ENCODE assay signal across 11 cellular contexts in the genomic region with DNA sequence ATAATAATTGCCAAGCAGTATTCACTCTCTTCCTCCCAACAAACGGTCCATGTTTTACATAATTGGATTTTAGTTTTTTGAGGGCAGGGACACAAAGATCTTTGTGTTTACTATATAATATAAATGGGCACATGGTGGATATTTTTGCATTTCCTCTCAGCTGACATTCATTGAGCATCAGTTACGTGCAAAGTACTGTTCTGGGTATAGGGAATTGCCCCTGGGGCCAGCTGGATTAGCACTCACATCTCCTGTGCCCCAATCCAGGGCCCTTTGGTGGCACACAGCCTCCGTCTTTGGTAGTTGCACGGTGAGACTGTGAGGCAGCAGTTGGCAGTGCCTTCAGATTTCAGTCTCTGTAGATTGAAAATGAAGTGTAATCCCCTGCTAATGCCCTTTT. TPM values are rescaled to one million over a fixed set of nuclear protein-coding genes. Genes with fewer than 3 reads are reported as not detected.
DNase-seq lines count a peak whose midpoint lies in the region; ATAC-seq and TF ChIP-seq lines count a peak whose summit lies in the region.
"Had no signal": no experiment of that assay in that cellular context is flagged by ENCODE, and none has a peak within 500 bp of the region (broad histone marks: within the 10 kb centered on the region; RNA-seq: fewer than 3 reads in every experiment).

No MANE protein-coding gene starts in this region.

- DNase-seq in activated T-cell treated with anti-CD3 and anti-CD28 coated beads, Interleukin-2, amount 50 U/mL, for 24 hours = no peak
- no peak for DNase-seq in activated T-cell treated with anti-CD3 and anti-CD28 coated beads for 4 hours
- DNase-seq in T-cell = no peak
- DNase-seq in endothelial cell (ENCODE audit: low spot score) = no peak
- DNase-seq in stimulated activated naive B cell treated with anti-CD40 and anti-IgM and Interleukin-4, amounts not matched to agents 10 μg/mL and 1 μg/mL and 100 μg/mL, for 72 hours = no peak
- no peak for DNase-seq in NCI-H1417 (lab: John Stamatoyannopoulos, UW)
- DNase-seq in GF-D8 (lab: John Stamatoyannopoulos, UW) = no peak
- DNase-seq: adrenal gland; NCI-H146; stimulated activated CD4-positive, alpha-beta T cell treated with anti-CD3 and anti-CD28 coated beads, Interleukin-2, amount 100 ng/mL, for 24 hours had no signal

- POLR2A ChIA-PET in T-cell (lab: Charles Lee) = interaction anchor here in 1 of 2 donors (1.4 kb wide), 1 partner anchor 220 kb away, joined by 7 read pairs; the partner anchor contains the start of genes NCBP1 and TSTD2

- no peaks in the 10 kb centered on the region for H3K9me3 Mint-ChIP-seq in activated T-cell treated with anti-CD3 and anti-CD28 coated beads, Interleukin-2, amount 50 U/mL, for 24 hours
- H3K9me3 Mint-ChIP-seq in T-cell (no peaks in the 10 kb centered on the region), endothelial cell (ENCODE audit: unreplicated experiment) (no peaks in the 10 kb centered on the region)
- no peaks in the 10 kb centered on the region for H3K9me3 Mint-ChIP-seq in stimulated activated naive B cell treated with anti-CD40 and anti-IgM and Interleukin-4, amounts not matched to agents 10 μg/mL and 1 μg/mL and 100 μg/mL, for 72 hours

- peaks cover 12% of the 10 kb centered on the region for H3K27me3 Mint-ChIP-seq in activated T-cell treated with anti-CD3 and anti-CD28 coated beads, Interleukin-2, amount 50 U/mL, for 24 hours
- H3K27me3 Mint-ChIP-seq in T-cell (peaks cover 4 to 6% of the 10 kb centered on the region in 2 donors), endothelial cell (ENCODE audit: unreplicated experiment) (no peaks in the 10 kb centered on the region)
- H3K27me3 Mint-ChIP-seq in stimulated activated naive B cell treated with anti-CD40 and anti-IgM and Interleukin-4, amounts not matched to agents 10 μg/mL and 1 μg/mL and 100 μg/mL, for 72 hours = peaks cover 0 to 7% of the 10 kb centered on the region in 2 donors

- ATAC-seq in T-cell (replicated peaks in 1 of 4) = no peak
- ATAC-seq in stimulated activated naive B cell treated with anti-CD40 and anti-IgM and Interleukin-4, amounts not matched to agents 10 μg/mL and 1 μg/mL and 100 μg/mL, for 72 hours (replicated peaks) = no peak
- no peak for ATAC-seq in HG03460 (IDR thresholded peaks at IDR 0.05; ENCODE audit: unreplicated experiment)

- CTCF ChIA-PET in T-cell (lab: Charles Lee) = interaction anchor here in 1 of 2 donors (0.8 to 1.7 kb wide), 3 partner anchors 11 to 556 kb away, joined by 3 to 4 read pairs (median 3); no protein-coding TSS in a partner anchor

- peaks cover 30% of the 10 kb centered on the region for H3K4me1 Mint-ChIP-seq in activated T-cell treated with anti-CD3 and anti-CD28 coated beads, Interleukin-2, amount 50 U/mL, for 24 hours (ENCODE audit: low read depth)
- peaks cover 30 to 51% (median 43%) of the 10 kb centered on the region in 3 donors for H3K4me1 Mint-ChIP-seq in T-cell
- H3K4me1 Mint-ChIP-seq in endothelial cell (ENCODE audit: unreplicated experiment) = peaks cover 9% of the 10 kb centered on the region
- peaks cover 29 to 31% of the 10 kb centered on the region in 2 donors for H3K4me1 Mint-ChIP-seq in stimulated activated naive B cell treated with anti-CD40 and anti-IgM and Interleukin-4, amounts not matched to agents 10 μg/mL and 1 μg/mL and 100 μg/mL, for 72 hours

- TF ChIP-seq CTCF in endothelial cell (IDR thresholded peaks at IDR 0.05; ENCODE audit: unreplicated experiment) = no peak

- peak overlapping the region; percentile 82 for H3K4me3 Mint-ChIP-seq in activated T-cell treated with anti-CD3 and anti-CD28 coated beads, Interleukin-2, amount 50 U/mL, for 24 hours
- H3K4me3 Mint-ChIP-seq in T-cell (peak overlapping the region; percentile 84 to 89 (median 87)), endothelial cell (ENCODE audit: unreplicated experiment) (peak overlapping the region; percentile 83)
- H3K4me3 Mint-ChIP-seq in stimulated activated naive B cell treated with anti-CD40 and anti-IgM and Interleukin-4, amounts not matched to agents 10 μg/mL and 1 μg/mL and 100 μg/mL, for 72 hours = peak overlapping the region in 1 of 2 donors; percentile 85

- no peaks in the 10 kb centered on the region for H3K36me3 Mint-ChIP-seq in activated T-cell treated with anti-CD3 and anti-CD28 coated beads, Interleukin-2, amount 50 U/mL, for 24 hours (ENCODE audit: low read depth)
- H3K36me3 Mint-ChIP-seq in T-cell (peaks cover 6% of the 10 kb centered on the region), endothelial cell (ENCODE audit: low read depth, unreplicated experiment) (peaks cover 4% of the 10 kb centered on the region)
- no peaks in the 10 kb centered on the region for H3K36me3 Mint-ChIP-seq in stimulated activated naive B cell treated with anti-CD40 and anti-IgM and Interleukin-4, amounts not matched to agents 10 μg/mL and 1 μg/mL and 100 μg/mL, for 72 hours

- no peak overlapping the region for H3K27ac Mint-ChIP-seq in activated T-cell treated with anti-CD3 and anti-CD28 coated beads, Interleukin-2, amount 50 U/mL, for 24 hours
- H3K27ac Mint-ChIP-seq in T-cell (peak overlapping the region; percentile 62 to 81), endothelial cell (ENCODE audit: unreplicated experiment) (no peak overlapping the region)
- H3K27ac Mint-ChIP-seq in stimulated activated naive B cell treated with anti-CD40 and anti-IgM and Interleukin-4, amounts not matched to agents 10 μg/mL and 1 μg/mL and 100 μg/mL, for 72 hours = peak overlapping the region; percentile 28

RNA-seq across cellular contexts. Expression of gene TDRD7, which starts 1.6 kb away (rescaled TPM):
- total RNA-seq in T-cell = 10 to 100 TPM in 3 of 5 donors, 1 to 10 TPM in 2; 9.2 to 11.9 (median 10.2) TPM
- 17.5 TPM for total RNA-seq in endothelial cell (ENCODE audit: unreplicated experiment)

Comparison
In these comparisons a context has a peak if more than half of its experiments do, and no peak if none do; other contexts are left out.
1. H3K27ac Mint-ChIP-seq: peak in T-cell (2 of 2) and stimulated activated naive B cell treated with anti-CD40 and anti-IgM and Interleukin-4, amounts not matched to agents 10 μg/mL and 1 μg/mL and 100 μg/mL, for 72 hours (single experiment); none in activated T-cell treated with anti-CD3 and anti-CD28 coated beads, Interleukin-2, amount 50 U/mL, for 24 hours (single experiment) and endothelial cell (single experiment).